Comparison of ENCODE assay signal across 26 cellular contexts in genomic region chr4:100547541-100548208, GRCh38. TPM values are rescaled to one million over a fixed set of nuclear protein-coding genes. Genes with fewer than 3 reads are reported as not detected.
DNase-seq lines count a peak whose midpoint lies in the region; ATAC-seq, FAIRE-seq and TF ChIP-seq lines count a peak whose summit lies in the region.
"Had no signal": no experiment of that assay in that cellular context is flagged by ENCODE, and none has a peak within 500 bp of the region (broad histone marks: within the 10 kb centered on the region; RNA-seq: fewer than 3 reads in every experiment).

No MANE protein-coding gene starts in this region.

- peaks cover 24% of the 10 kb centered on the region for H3K4me1 Mint-ChIP-seq in WTC11

- no peak overlapping the region for H3K4me3 Mint-ChIP-seq in WTC11

- DNase-seq in WTC11 (ENCODE audit: low spot score) (peak; percentile 33), iPS DF 6.9 (ENCODE audit: low read depth, low spot score) (peak; percentile 39), NCI-H226 (no peak), NCI-H187 treated with DMSO at 0.1 percent for 48 hours (lab: John Stamatoyannopoulos, UW) (no peak), small intestine (no peak), HAP-1 (ENCODE audit: low spot score in 2 of 2) (no peak)
- DNase-seq: CD4-positive, alpha-beta memory T cell; DND-41; GOT3; MG63; NCI-H1048; NCI-H1436; NCI-H1930; NCI-H510A treated with DMSO at 0.1 percent for 48 hours; NCI-H774; NK-92 treated with Interleukin-12 subunit alpha and Interleukin-12 subunit beta, amount 100 ng/mL, for 24 hours; SW 1271 had no signal

- H3K9me3 Mint-ChIP-seq in WTC11: peaks cover 14% of the 10 kb centered on the region; the same call in 1 of the 2 replicates
- H3K9me3 Mint-ChIP-seq: CD4-positive, alpha-beta memory T cell had no signal

- POLR2A ChIA-PET in WTC11 (lab: Charles Lee): interaction anchor here (0.6 to 1.1 kb wide), 2 partner anchors 35 to 187 kb away, joined by 3 to 6 read pairs; no protein-coding TSS in a partner anchor

- H3K36me3 Mint-ChIP-seq in WTC11: no peaks in the 10 kb centered on the region
- H3K36me3 Mint-ChIP-seq: CD4-positive, alpha-beta memory T cell had no signal

- H3K9me3 ChIP-seq in HUES64 (ENCODE audit: insufficient read depth, low read depth, low read length) (no peaks in the 10 kb centered on the region), iPS DF 6.9 (ENCODE audit: control insufficient read depth, insufficient read depth, low read length) (no peaks in the 10 kb centered on the region), neutrophil (no peaks in the 10 kb centered on the region), small intestine (ENCODE audit: control insufficient read depth, low read depth) (no peaks in the 10 kb centered on the region), HAP-1 (no peaks in the 10 kb centered on the region)
- H3K9me3 ChIP-seq: BLaER1 treated with 17β-estradiol and CSF1 and Interleukin-3, amounts not matched to agents 10 nM and 100 nM; MG63; SJSA1 had no signal

- CTCF ChIA-PET in WTC11 (lab: Charles Lee): interaction anchor here (0.7 to 1.5 kb wide), 6 partner anchors 12 to 1592 kb away, joined by 3 to 4 read pairs (median 4); no protein-coding TSS in a partner anchor

- in situ Hi-C loops in HAP-1 (cut with MboI; ENCODE audit: low sequenced_read_pairs): no loop called here

- no peaks in the 10 kb centered on the region for H3K27me3 Mint-ChIP-seq in WTC11 (ENCODE audit: low read depth)
- H3K27me3 Mint-ChIP-seq: CD4-positive, alpha-beta memory T cell had no signal

- H3K4me1 ChIP-seq in HUES64 (ENCODE audit: insufficient read depth, low read length): 0 out of 2 replicates have a peak, but pooled peaks cover 10% of the 10 kb centered on the region
- peaks cover 4% of the 10 kb centered on the region; the same call in 1 of the 2 replicates for H3K4me1 ChIP-seq in iPS DF 6.9 (ENCODE audit: control insufficient read depth, insufficient read depth, low read length)
- peaks cover 32% of the 10 kb centered on the region in 2 experiments for H3K4me1 ChIP-seq in neutrophil (ENCODE audit: control insufficient read depth in 1 of 2, insufficient read depth in 1 of 2, low read depth in 1 of 2, low read length in 1 of 2)
- no peaks in the 10 kb centered on the region for H3K4me1 ChIP-seq in small intestine (ENCODE audit: control insufficient read depth in 2 of 2, insufficient read depth in 1 of 2, low read depth in 1 of 2, low read length in 1 of 2)
- no peaks in the 10 kb centered on the region for H3K4me1 ChIP-seq in HAP-1

- no peaks in the 10 kb centered on the region for H3K27me3 ChIP-seq in HUES64 (ENCODE audit: insufficient read depth, low read length)
- H3K27me3 ChIP-seq in iPS DF 6.9 (ENCODE audit: control insufficient read depth, insufficient read depth, low read length): no peaks in the 10 kb centered on the region
- H3K27me3 ChIP-seq in neutrophil: no peaks in the 10 kb centered on the region
- H3K27me3 ChIP-seq in small intestine (ENCODE audit: control insufficient read depth in 2 of 2, insufficient read depth in 2 of 2, low read length in 2 of 2): no peaks in the 10 kb centered on the region
- H3K27me3 ChIP-seq in HAP-1 (ENCODE audit: low read depth): no peaks in the 10 kb centered on the region
- H3K27me3 ChIP-seq: BLaER1 treated with 17β-estradiol and CSF1 and Interleukin-3, amounts not matched to agents 10 nM and 100 nM; MG63; SJSA1 had no signal

- H3K36me3 ChIP-seq in HUES64 (ENCODE audit: insufficient read depth, low read length) (no peaks in the 10 kb centered on the region), iPS DF 6.9 (ENCODE audit: control insufficient read depth, insufficient read depth, low read length) (no peaks in the 10 kb centered on the region), neutrophil (no peaks in the 10 kb centered on the region), small intestine (ENCODE audit: control insufficient read depth in 2 of 2, insufficient read depth in 2 of 2, low read length in 2 of 2) (no peaks in the 10 kb centered on the region), HAP-1 (replicated peaks) (no peaks in the 10 kb centered on the region)
- H3K36me3 ChIP-seq: BLaER1 treated with 17β-estradiol and CSF1 and Interleukin-3, amounts not matched to agents 10 nM and 100 nM; MG63; SJSA1 had no signal

- no peak for FAIRE-seq in small intestine (lab: Jason Lieb, UNC)
- FAIRE-seq: G401.6, GM12892, K562 had no signal

- H3K9ac ChIP-seq in HUES64 (ENCODE audit: low read depth, low read length): no peak overlapping the region
- H3K9ac ChIP-seq: BLaER1 treated with 17β-estradiol and CSF1 and Interleukin-3, amounts not matched to agents 10 nM and 100 nM had no signal

- WGBS in HUES64: 76% methylated on average over 6 of the region's 6 CpGs
- WGBS in iPS DF 6.9 (ENCODE audit: insufficient coverage, insufficient read length): no CpG with 5 or more reads among the region's 6 CpGs
- WGBS in small intestine, 3 donors: 41 to 69% (median 55%) methylated on average over 6 of the region's 6 CpGs

- H3K27ac ChIP-seq in HUES64 (ENCODE audit: low read depth, low read length) (peak overlapping the region; percentile 15; the same call in 1 of the 2 replicates), iPS DF 6.9 (ENCODE audit: low read length) (no peak overlapping the region), neutrophil (peak overlapping the region; percentile 69), small intestine (ENCODE audit: low read depth in 1 of 2, low read length in 1 of 2) (no peak overlapping the region)
- H3K27ac ChIP-seq: BLaER1 treated with 17β-estradiol and CSF1 and Interleukin-3, amounts not matched to agents 10 nM and 100 nM; SJSA1 had no signal

- peak; percentile 94 for ATAC-seq in WTC11
- ATAC-seq: K562, Panc1 had no signal

- H3K27ac Mint-ChIP-seq in WTC11: 0 out of 2 replicates have a peak overlapping the region, but pooled peaks have one; percentile 42
- H3K27ac Mint-ChIP-seq: CD4-positive, alpha-beta memory T cell had no signal

- TF ChIP-seq CTCF in WTC11 (IDR thresholded peaks at IDR 0.05): no peak
- no peak for TF ChIP-seq CTCF in neutrophil (IDR thresholded peaks at IDR 0.05)

- H3K4me3 ChIP-seq in HUES64 (ENCODE audit: low read length) (no peak overlapping the region), iPS DF 6.9 (ENCODE audit: low read length) (no peak overlapping the region), neutrophil (ENCODE audit: low read depth in 1 of 2, low read length in 1 of 2) (no peak overlapping the region), small intestine (ENCODE audit: low read depth in 1 of 2, low read length in 2 of 2) (no peak overlapping the region), HAP-1 (no peak overlapping the region)
- H3K4me3 ChIP-seq: BLaER1 treated with 17β-estradiol and CSF1 and Interleukin-3, amounts not matched to agents 10 nM and 100 nM; K562; MG63; SJSA1 had no signal

TF ChIP-seq in WTC11, 78 proteins besides CTCF, POLR2A, EP300 and RAD21 (continues in another document):
- TF ChIP-seq, protein P1, sequence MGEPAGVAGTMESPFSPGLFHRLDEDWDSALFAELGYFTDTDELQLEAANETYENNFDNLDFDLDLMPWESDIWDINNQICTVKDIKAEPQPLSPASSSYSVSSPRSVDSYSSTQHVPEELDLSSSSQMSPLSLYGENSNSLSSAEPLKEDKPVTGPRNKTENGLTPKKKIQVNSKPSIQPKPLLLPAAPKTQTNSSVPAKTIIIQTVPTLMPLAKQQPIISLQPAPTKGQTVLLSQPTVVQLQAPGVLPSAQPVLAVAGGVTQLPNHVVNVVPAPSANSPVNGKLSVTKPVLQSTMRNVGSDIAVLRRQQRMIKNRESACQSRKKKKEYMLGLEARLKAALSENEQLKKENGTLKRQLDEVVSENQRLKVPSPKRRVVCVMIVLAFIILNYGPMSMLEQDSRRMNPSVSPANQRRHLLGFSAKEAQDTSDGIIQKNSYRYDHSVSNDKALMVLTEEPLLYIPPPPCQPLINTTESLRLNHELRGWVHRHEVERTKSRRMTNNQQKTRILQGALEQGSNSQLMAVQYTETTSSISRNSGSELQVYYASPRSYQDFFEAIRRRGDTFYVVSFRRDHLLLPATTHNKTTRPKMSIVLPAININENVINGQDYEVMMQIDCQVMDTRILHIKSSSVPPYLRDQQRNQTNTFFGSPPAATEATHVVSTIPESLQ (CRISPR knock-in tag; IDR thresholded peaks at IDR 0.05): no peak
- TF ChIP-seq SP1 (CRISPR knock-in tag; conservative IDR thresholded peaks at IDR 0.05): no peak
- TF ChIP-seq ETV6 (CRISPR knock-in tag; IDR thresholded peaks at IDR 0.05): no peak
- peak; percentile 91; the same call in 1 of the 2 replicates for TF ChIP-seq TEAD1 (CRISPR knock-in tag; IDR thresholded peaks at IDR 0.05)
- no peak for TF ChIP-seq RORB (CRISPR knock-in tag; IDR thresholded peaks at IDR 0.05)
- no peak for TF ChIP-seq CREM (CRISPR knock-in tag; IDR thresholded peaks at IDR 0.05)
- peak; percentile 66; the same call in 1 of the 2 replicates for TF ChIP-seq ZNF121 (CRISPR knock-in tag; IDR thresholded peaks at IDR 0.05)
- peak; percentile 78; the same call in 1 of the 2 replicates for TF ChIP-seq TEAD4 (CRISPR knock-in tag; IDR thresholded peaks at IDR 0.05)
- no peak for TF ChIP-seq MYBL2 (CRISPR knock-in tag; IDR thresholded peaks at IDR 0.05)
- TF ChIP-seq ZNF263 (CRISPR knock-in tag; IDR thresholded peaks at IDR 0.05; ENCODE audit: low read depth): no peak
- no peak for TF ChIP-seq NR3C1 (CRISPR knock-in tag; conservative IDR thresholded peaks at IDR 0.05; ENCODE audit: low read depth)
- TF ChIP-seq, protein P2, sequence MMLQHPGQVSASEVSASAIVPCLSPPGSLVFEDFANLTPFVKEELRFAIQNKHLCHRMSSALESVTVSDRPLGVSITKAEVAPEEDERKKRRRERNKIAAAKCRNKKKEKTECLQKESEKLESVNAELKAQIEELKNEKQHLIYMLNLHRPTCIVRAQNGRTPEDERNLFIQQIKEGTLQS (CRISPR knock-in tag; conservative IDR thresholded peaks at IDR 0.05): no peak
- TF ChIP-seq OVOL2 (CRISPR knock-in tag; IDR thresholded peaks at IDR 0.05; ENCODE audit: borderline replicate concordance): no peak
- TF ChIP-seq, protein P3, sequence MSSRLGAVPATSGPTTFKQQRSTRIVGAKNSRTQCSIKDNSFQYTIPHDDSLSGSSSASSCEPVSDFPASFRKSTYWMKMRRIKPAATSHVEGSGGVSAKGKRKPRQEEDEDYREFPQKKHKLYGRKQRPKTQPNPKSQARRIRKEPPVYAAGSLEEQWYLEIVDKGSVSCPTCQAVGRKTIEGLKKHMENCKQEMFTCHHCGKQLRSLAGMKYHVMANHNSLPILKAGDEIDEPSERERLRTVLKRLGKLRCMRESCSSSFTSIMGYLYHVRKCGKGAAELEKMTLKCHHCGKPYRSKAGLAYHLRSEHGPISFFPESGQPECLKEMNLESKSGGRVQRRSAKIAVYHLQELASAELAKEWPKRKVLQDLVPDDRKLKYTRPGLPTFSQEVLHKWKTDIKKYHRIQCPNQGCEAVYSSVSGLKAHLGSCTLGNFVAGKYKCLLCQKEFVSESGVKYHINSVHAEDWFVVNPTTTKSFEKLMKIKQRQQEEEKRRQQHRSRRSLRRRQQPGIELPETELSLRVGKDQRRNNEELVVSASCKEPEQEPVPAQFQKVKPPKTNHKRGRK (CRISPR knock-in tag; IDR thresholded peaks at IDR 0.05; ENCODE audit: borderline replicate concordance): no peak

RNA-seq across cellular contexts. Expression of gene EMCN, which starts 29.9 kb away (rescaled TPM):
- polyA plus RNA-seq in HUES64 (2013, experiment 1 of 2): not detected
- not detected for polyA plus RNA-seq in HUES64 (2013, experiment 2 of 2)
- total RNA-seq in WTC11 (2021): not detected in 3 replicates
- 1 to 10 TPM in 1 of 3 donors, under 1 TPM in 2; 0.22 to 7.0 (median 0.27) TPM for polyA plus RNA-seq in small intestine
- total RNA-seq: CD4-positive, alpha-beta memory T cell; K562; LHCN-M2; SJSA1 had no signal
- polyA plus RNA-seq: CD4-positive, alpha-beta memory T cell; K562 had no signal

Comparison
In these comparisons a context has a peak if more than half of its experiments do, and no peak if none do; other contexts are left out.
1. H3K27ac ChIP-seq: peak in HUES64 (single experiment) and neutrophil (single experiment); none in iPS DF 6.9 (single experiment) and small intestine (0 of 2).
2. DNase-seq: peak in WTC11 (single experiment) and iPS DF 6.9 (single experiment); none in NCI-H226 (single experiment), NCI-H187 treated with DMSO at 0.1 percent for 48 hours (single experiment), small intestine (single experiment) and HAP-1 (0 of 2).